ENCODE assay signal across 8 cellular contexts in genomic region chr20:31968299-31969126, GRCh38. TPM values are rescaled to one million over a fixed set of nuclear protein-coding genes. Genes with fewer than 3 reads are reported as not detected.
DNase-seq lines count a peak whose midpoint lies in the region; ATAC-seq and TF ChIP-seq lines count a peak whose summit lies in the region.

No MANE protein-coding gene starts in this region.

- no peak for TF ChIP-seq CTCF in lower lobe of right lung (IDR thresholded peaks at IDR 0.05)

- H3K27ac ChIP-seq in ectodermal cell (ENCODE audit: insufficient read depth, low read depth, low read length, poor library complexity, severe bottlenecking) (no peak overlapping the region), lower lobe of right lung (no peak overlapping the region)

- intact Hi-C loops in lower lobe of right lung (cut with DNase I) = no loop called here

- H3K4me3 ChIP-seq in ectodermal cell (ENCODE audit: insufficient read depth, low read depth, low read length) (peak overlapping the region; percentile 46), lower lobe of right lung (peak overlapping the region; percentile 36)

- peaks cover 36% of the 10 kb centered on the region for H3K27me3 ChIP-seq in ectodermal cell (ENCODE audit: control insufficient read depth, insufficient read depth, low read length, poor library complexity, severe bottlenecking)
- peaks cover 43% of the 10 kb centered on the region for H3K27me3 ChIP-seq in lower lobe of right lung (ENCODE audit: low read depth)

- DNase-seq in NCI-H1417 (lab: John Stamatoyannopoulos, UW) (peak; percentile 13 to 69 (median 61)), NCI-H1417 treated with DMSO at 0.1 percent for 48 hours (lab: John Stamatoyannopoulos, UW) (no peak), NCI-H1105 treated with DMSO at 0.1 percent for 48 hours (lab: John Stamatoyannopoulos, UW) (peak; percentile 53), lower lobe of right lung (peak; percentile 79), DMS153 treated with DMSO at 0.1 percent for 48 hours (lab: John Stamatoyannopoulos, UW; ENCODE audit: unreplicated experiment) (no peak)
- peak; percentile 43 to 72 for DNase-seq in activated CD8-positive, alpha-beta memory T cell treated with anti-CD3 and anti-CD28 coated beads for 1 hour (ENCODE audit: extremely low read depth in 1 of 2, low read depth in 1 of 2)
- DNase-seq in stimulated activated CD4-positive, alpha-beta T cell treated with anti-CD3 and anti-CD28 coated beads, TNF-alpha, amount 100 ng/mL, for 48 hours (ENCODE audit: low read depth in 3 of 3) = peak; percentile 54 to 70 (median 62)

- ATAC-seq in lower lobe of right lung = peak; percentile 88 to 93

- H3K36me3 ChIP-seq in ectodermal cell (ENCODE audit: control insufficient read depth, insufficient read depth, low read length) = no peaks in the 10 kb centered on the region
- no peaks in the 10 kb centered on the region for H3K36me3 ChIP-seq in lower lobe of right lung

- no peaks in the 10 kb centered on the region for H3K9me3 ChIP-seq in ectodermal cell (ENCODE audit: control insufficient read depth, low read length)
- no peaks in the 10 kb centered on the region for H3K9me3 ChIP-seq in lower lobe of right lung

- H3K4me1 ChIP-seq in ectodermal cell (ENCODE audit: control insufficient read depth, insufficient read depth, low read length) (peaks cover 9% of the 10 kb centered on the region), lower lobe of right lung (no peaks in the 10 kb centered on the region)

- WGBS in ectodermal cell, 2 experiments = 3 to 4% methylated on average over 56 of the region's 56 CpGs

RNA-seq across cellular contexts. Expression of gene XKR7, which starts 0.6 kb away (rescaled TPM):
- 0.69 TPM for polyA plus RNA-seq in ectodermal cell (2013, experiment 1 of 4)
- 0.57 TPM for polyA plus RNA-seq in ectodermal cell (2013, experiment 2 of 4)
- 0.53 TPM for polyA plus RNA-seq in ectodermal cell (2013, experiment 3 of 4)
- 0.89 TPM for polyA plus RNA-seq in ectodermal cell (2013, experiment 4 of 4)
- total RNA-seq in lower lobe of right lung = 0.06 TPM

RNA-seq across cellular contexts. Expression of gene PDRG1, which starts 16.7 kb away (rescaled TPM):
- 23.0 TPM for polyA plus RNA-seq in ectodermal cell (2013, experiment 1 of 4)
- polyA plus RNA-seq in ectodermal cell (2013, experiment 2 of 4) = 23.8 TPM
- polyA plus RNA-seq in ectodermal cell (2013, experiment 3 of 4) = 20.4 TPM
- 21.6 TPM for polyA plus RNA-seq in ectodermal cell (2013, experiment 4 of 4)
- 9.4 TPM for total RNA-seq in lower lobe of right lung

RNA-seq across cellular contexts. Expression of gene CCM2L, which starts 41.7 kb away (rescaled TPM):
- 2.5 TPM for polyA plus RNA-seq in ectodermal cell (2013, experiment 1 of 4)
- polyA plus RNA-seq in ectodermal cell (2013, experiment 2 of 4) = 2.1 TPM
- polyA plus RNA-seq in ectodermal cell (2013, experiment 3 of 4) = 1.7 TPM
- polyA plus RNA-seq in ectodermal cell (2013, experiment 4 of 4) = 1.3 TPM
- 18.8 TPM for total RNA-seq in lower lobe of right lung

Comparison
In these comparisons a context has a peak if more than half of its experiments do, and no peak if none do; other contexts are left out.
1. DNase-seq: peak in NCI-H1417 (3 of 3), NCI-H1105 treated with DMSO at 0.1 percent for 48 hours (single experiment), activated CD8-positive, alpha-beta memory T cell treated with anti-CD3 and anti-CD28 coated beads for 1 hour (2 of 2), lower lobe of right lung (single experiment) and stimulated activated CD4-positive, alpha-beta T cell treated with anti-CD3 and anti-CD28 coated beads, TNF-alpha, amount 100 ng/mL, for 48 hours (3 of 3); none in NCI-H1417 treated with DMSO at 0.1 percent for 48 hours (single experiment) and DMS153 treated with DMSO at 0.1 percent for 48 hours (single experiment).